In genomic region chr9:136675477-136676296, GRCh38 we compare ENCODE assay signal across 27 cellular contexts. TPM values are rescaled to one million over a fixed set of nuclear protein-coding genes. Genes with fewer than 3 reads are reported as not detected.
DNase-seq lines count a peak whose midpoint lies in the region; ATAC-seq and TF ChIP-seq lines count a peak whose summit lies in the region.
"Had no signal": no experiment of that assay in that cellular context is flagged by ENCODE, and none has a peak within 500 bp of the region (broad histone marks: within the 10 kb centered on the region; RNA-seq: fewer than 3 reads in every experiment).

No MANE protein-coding gene starts in this region.

- ATAC-seq in upper lobe of left lung (ENCODE audit: low FRiP score in 2 of 2) = no peak
- ATAC-seq: activated T-cell treated with anti-CD3 and anti-CD28 coated beads, Interleukin-2, amount 50 U/mL, for 4 hours; GM23338; naive thymus-derived CD4-positive, alpha-beta T cell; PC-3; stimulated activated naive CD8-positive, alpha-beta T cell treated with anti-CD3 and anti-CD28 coated beads, Interleukin-15, amount 100 ng/mL, for 72 hours had no signal

- in situ Hi-C loops in KBM-7 (cut with MboI; ENCODE audit: low pct_unique_long_range_greater_than_20kb, low sequenced_read_pairs) = no loop called here

- no peak overlapping the region for H3K9ac ChIP-seq in liver (ENCODE audit: low read depth in 1 of 2, low read length in 2 of 2)

- no peak for TF ChIP-seq RAD21 in liver (IDR thresholded peaks at IDR 0.05)

- WGBS in liver = 71% methylated on average over 16 of the region's 16 CpGs
- WGBS in upper lobe of left lung, 2 donors = 62 to 74% methylated on average over 11 to 14 of the region's 16 CpGs

- H3K27ac ChIP-seq in liver (ENCODE audit: low read depth in 1 of 2, low read length in 2 of 2) = peak overlapping the region; percentile 59 to 65
- peak overlapping the region; percentile 13 to 91 (median 81) for H3K27ac ChIP-seq in upper lobe of left lung
- H3K27ac ChIP-seq: adrenal gland had no signal

- TF ChIP-seq EP300 in upper lobe of left lung (IDR thresholded peaks at IDR 0.05) = no peak

- no peak for TF ChIP-seq POLR2A in upper lobe of left lung (IDR thresholded peaks at IDR 0.05)

- DNase-seq in NCI-H2196 (lab: John Stamatoyannopoulos, UW; ENCODE audit: unreplicated experiment) = peak; percentile 28
- no peak for DNase-seq in NCI-H2196 treated with DMSO at 0.1 percent for 48 hours (lab: John Stamatoyannopoulos, UW; ENCODE audit: unreplicated experiment)
- peak; percentile 80 for DNase-seq in dermis blood vessel endothelial cell
- DNase-seq in upper lobe of left lung = peak; percentile 56 to 81
- no peak for DNase-seq in HUDEP-2 (lab: John Stamatoyannopoulos, UW; ENCODE audit: unreplicated experiment in 76 of 76)
- no peak for DNase-seq in KBM-7
- no peak for DNase-seq in effector CD8-positive, alpha-beta T cell (lab: John Stamatoyannopoulos, UW)
- DNase-seq: activated CD4-positive, alpha-beta T cell treated with anti-CD3 and anti-CD28 coated beads, Interleukin-2, amount 10 ng/mL, durations not matched to agents 24 days and 14 days; activated naive CD4-positive, alpha-beta T cell; activated T-cell treated with anti-CD3 and anti-CD28 coated beads, Interleukin-2, amount 50 U/mL, for 4 hours; AML-193; CD4-positive, alpha-beta memory T cell; cerebellar nuclear complex; foreskin melanocyte; naive thymus-derived CD4-positive, alpha-beta T cell; NCI-H1092; NCI-H187 treated with DMSO at 0.1 percent for 48 hours; occipital lobe; PC-3; SHP77 treated with DMSO at 0.1 percent for 48 hours; stimulated activated naive CD8-positive, alpha-beta T cell treated with anti-CD3 and anti-CD28 coated beads, Interleukin-15, amount 100 ng/mL, for 72 hours had no signal

- H3K4me3 ChIP-seq in liver (ENCODE audit: low read depth in 1 of 3, low read length in 3 of 3) (peak overlapping the region in 1 of 3 donors; percentile 24), upper lobe of left lung (no peak overlapping the region)
- H3K4me3 ChIP-seq: adrenal gland, esophagus muscularis mucosa, GM23338, heart right ventricle had no signal

- H3K4me1 ChIP-seq in liver (ENCODE audit: control insufficient read depth in 4 of 4, insufficient read depth in 4 of 4, low read length in 3 of 4) = peaks cover 42 to 77% (median 58%) of the 10 kb centered on the region in 4 donors
- peaks cover 38 to 76% (median 47%) of the 10 kb centered on the region in 4 donors for H3K4me1 ChIP-seq in upper lobe of left lung

- H3K27me3 ChIP-seq in liver (ENCODE audit: control insufficient read depth in 4 of 4, insufficient read depth in 4 of 4, low read length in 3 of 4) (no peaks in the 10 kb centered on the region), upper lobe of left lung (no peaks in the 10 kb centered on the region)
- H3K27me3 ChIP-seq: adrenal gland had no signal

- peaks cover 0 to 15% (median 3%) of the 10 kb centered on the region in 4 donors for H3K36me3 ChIP-seq in liver (ENCODE audit: control insufficient read depth in 4 of 4, insufficient read depth in 3 of 4, low read depth in 1 of 4, low read length in 3 of 4)
- H3K36me3 ChIP-seq in upper lobe of left lung = peaks cover 0 to 62% (median 36%) of the 10 kb centered on the region in 4 donors

- H3K9me3 ChIP-seq in liver (ENCODE audit: control insufficient read depth in 4 of 4, low read length in 3 of 4) = no peaks in the 10 kb centered on the region
- no peaks in the 10 kb centered on the region for H3K9me3 ChIP-seq in upper lobe of left lung
- H3K9me3 ChIP-seq: adrenal gland, esophagus muscularis mucosa, heart right ventricle had no signal

- TF ChIP-seq CTCF in liver (IDR thresholded peaks at IDR 0.05; ENCODE audit: low read depth, low read length, missing input control) (no peak), upper lobe of left lung (IDR thresholded peaks at IDR 0.05) (no peak)

TF ChIP-seq in liver, 16 proteins besides CTCF, POLR2A, EP300 and RAD21:
- TF ChIP-seq, protein P1, sequence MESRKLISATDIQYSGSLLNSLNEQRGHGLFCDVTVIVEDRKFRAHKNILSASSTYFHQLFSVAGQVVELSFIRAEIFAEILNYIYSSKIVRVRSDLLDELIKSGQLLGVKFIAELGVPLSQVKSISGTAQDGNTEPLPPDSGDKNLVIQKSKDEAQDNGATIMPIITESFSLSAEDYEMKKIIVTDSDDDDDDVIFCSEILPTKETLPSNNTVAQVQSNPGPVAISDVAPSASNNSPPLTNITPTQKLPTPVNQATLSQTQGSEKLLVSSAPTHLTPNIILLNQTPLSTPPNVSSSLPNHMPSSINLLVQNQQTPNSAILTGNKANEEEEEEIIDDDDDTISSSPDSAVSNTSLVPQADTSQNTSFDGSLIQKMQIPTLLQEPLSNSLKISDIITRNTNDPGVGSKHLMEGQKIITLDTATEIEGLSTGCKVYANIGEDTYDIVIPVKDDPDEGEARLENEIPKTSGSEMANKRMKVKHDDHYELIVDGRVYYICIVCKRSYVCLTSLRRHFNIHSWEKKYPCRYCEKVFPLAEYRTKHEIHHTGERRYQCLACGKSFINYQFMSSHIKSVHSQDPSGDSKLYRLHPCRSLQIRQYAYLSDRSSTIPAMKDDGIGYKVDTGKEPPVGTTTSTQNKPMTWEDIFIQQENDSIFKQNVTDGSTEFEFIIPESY (IDR thresholded peaks at IDR 0.05) = no peak
- no peak for TF ChIP-seq HNF4A (conservative IDR thresholded peaks at IDR 0.05)
- TF ChIP-seq HNF4G (IDR thresholded peaks at IDR 0.05) = no peak
- no peak for TF ChIP-seq TAF1 (conservative IDR thresholded peaks at IDR 0.05)
- TF ChIP-seq SP1 (IDR thresholded peaks at IDR 0.05) = no peak
- no peak for TF ChIP-seq YY1 (IDR thresholded peaks at IDR 0.05)
- TF ChIP-seq FOXA1 (IDR thresholded peaks at IDR 0.05) = no peak
- no peak for TF ChIP-seq NR2F2 (IDR thresholded peaks at IDR 0.05)
- TF ChIP-seq FOXA2 (IDR thresholded peaks at IDR 0.05) = no peak
- TF ChIP-seq JUND (IDR thresholded peaks at IDR 0.05) = no peak
- TF ChIP-seq EGR1 (IDR thresholded peaks at IDR 0.05; ENCODE audit: low read depth in 2 of 2) = no peak
- TF ChIP-seq, protein P2, sequence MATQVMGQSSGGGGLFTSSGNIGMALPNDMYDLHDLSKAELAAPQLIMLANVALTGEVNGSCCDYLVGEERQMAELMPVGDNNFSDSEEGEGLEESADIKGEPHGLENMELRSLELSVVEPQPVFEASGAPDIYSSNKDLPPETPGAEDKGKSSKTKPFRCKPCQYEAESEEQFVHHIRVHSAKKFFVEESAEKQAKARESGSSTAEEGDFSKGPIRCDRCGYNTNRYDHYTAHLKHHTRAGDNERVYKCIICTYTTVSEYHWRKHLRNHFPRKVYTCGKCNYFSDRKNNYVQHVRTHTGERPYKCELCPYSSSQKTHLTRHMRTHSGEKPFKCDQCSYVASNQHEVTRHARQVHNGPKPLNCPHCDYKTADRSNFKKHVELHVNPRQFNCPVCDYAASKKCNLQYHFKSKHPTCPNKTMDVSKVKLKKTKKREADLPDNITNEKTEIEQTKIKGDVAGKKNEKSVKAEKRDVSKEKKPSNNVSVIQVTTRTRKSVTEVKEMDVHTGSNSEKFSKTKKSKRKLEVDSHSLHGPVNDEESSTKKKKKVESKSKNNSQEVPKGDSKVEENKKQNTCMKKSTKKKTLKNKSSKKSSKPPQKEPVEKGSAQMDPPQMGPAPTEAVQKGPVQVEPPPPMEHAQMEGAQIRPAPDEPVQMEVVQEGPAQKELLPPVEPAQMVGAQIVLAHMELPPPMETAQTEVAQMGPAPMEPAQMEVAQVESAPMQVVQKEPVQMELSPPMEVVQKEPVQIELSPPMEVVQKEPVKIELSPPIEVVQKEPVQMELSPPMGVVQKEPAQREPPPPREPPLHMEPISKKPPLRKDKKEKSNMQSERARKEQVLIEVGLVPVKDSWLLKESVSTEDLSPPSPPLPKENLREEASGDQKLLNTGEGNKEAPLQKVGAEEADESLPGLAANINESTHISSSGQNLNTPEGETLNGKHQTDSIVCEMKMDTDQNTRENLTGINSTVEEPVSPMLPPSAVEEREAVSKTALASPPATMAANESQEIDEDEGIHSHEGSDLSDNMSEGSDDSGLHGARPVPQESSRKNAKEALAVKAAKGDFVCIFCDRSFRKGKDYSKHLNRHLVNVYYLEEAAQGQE (IDR thresholded peaks at IDR 0.05) = no peak
- TF ChIP-seq, protein P3, sequence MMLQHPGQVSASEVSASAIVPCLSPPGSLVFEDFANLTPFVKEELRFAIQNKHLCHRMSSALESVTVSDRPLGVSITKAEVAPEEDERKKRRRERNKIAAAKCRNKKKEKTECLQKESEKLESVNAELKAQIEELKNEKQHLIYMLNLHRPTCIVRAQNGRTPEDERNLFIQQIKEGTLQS (IDR thresholded peaks at IDR 0.05) = no peak
- TF ChIP-seq, protein P4, sequence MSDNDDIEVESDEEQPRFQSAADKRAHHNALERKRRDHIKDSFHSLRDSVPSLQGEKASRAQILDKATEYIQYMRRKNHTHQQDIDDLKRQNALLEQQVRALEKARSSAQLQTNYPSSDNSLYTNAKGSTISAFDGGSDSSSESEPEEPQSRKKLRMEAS (IDR thresholded peaks at IDR 0.05) = no peak
- TF ChIP-seq RXRA (IDR thresholded peaks at IDR 0.05) = no peak
- TF ChIP-seq GABPA (IDR thresholded peaks at IDR 0.05 in 1 of 2, conservative IDR thresholded peaks at IDR 0.05 in 1 of 2) = no peak

RNA-seq across cellular contexts. Expression of gene AGPAT2, which starts 11.6 kb away (rescaled TPM):
- 46.1 and 62.6 TPM in 2 replicates for total RNA-seq in dermis blood vessel endothelial cell
- total RNA-seq in liver = 100 to 1,000 TPM in 1 of 2 donors, 10 to 100 TPM in 1; 75.1 to 213 TPM
- polyA plus RNA-seq in liver = 100 to 1,000 TPM; 211 to 222 TPM
- 100 to 1,000 TPM in 5 of 6 donors, 10 to 100 TPM in 1; 70.2 to 242 (median 140) TPM for total RNA-seq in upper lobe of left lung

RNA-seq across cellular contexts. Expression of gene EGFL7, which starts 13.0 kb away (rescaled TPM):
- total RNA-seq in dermis blood vessel endothelial cell (571 and 768 TPM in 2 replicates), liver (10 to 100 TPM; 34.5 to 38.5 TPM), upper lobe of left lung (100 to 1,000 TPM in 5 of 6 donors, 10 to 100 TPM in 1; 77.9 to 321 (median 165) TPM)
- 10 to 100 TPM; 32.1 to 39.7 TPM for polyA plus RNA-seq in liver
- total RNA-seq: CD4-positive, alpha-beta memory T cell had no signal
- polyA plus RNA-seq: naive thymus-derived CD4-positive, alpha-beta T cell had no signal

RNA-seq across cellular contexts. Expression of gene DIPK1B, which starts 36.7 kb away (rescaled TPM):
- total RNA-seq in dermis blood vessel endothelial cell = 172 and 238 TPM in 2 replicates
- 10 to 100 TPM in 1 of 2 donors, 1 to 10 TPM in 1; 6.4 to 19.7 TPM for total RNA-seq in liver
- 1 to 10 TPM; 2.3 to 4.1 TPM for polyA plus RNA-seq in liver
- 10 to 100 TPM in 5 of 6 donors, 1 to 10 TPM in 1; 9.7 to 24.1 (median 17.0) TPM for total RNA-seq in upper lobe of left lung
- total RNA-seq: CD4-positive, alpha-beta memory T cell; LHCN-M2 had no signal
- polyA plus RNA-seq: CD4-positive, alpha-beta memory T cell had no signal

Comparison
In these comparisons a context has a peak if more than half of its experiments do, and no peak if none do; other contexts are left out.
1. DNase-seq: peak in NCI-H2196 (single experiment), dermis blood vessel endothelial cell (single experiment) and upper lobe of left lung (2 of 2); none in NCI-H2196 treated with DMSO at 0.1 percent for 48 hours (single experiment), HUDEP-2 (0 of 76), KBM-7 (single experiment) and effector CD8-positive, alpha-beta T cell (single experiment).